ENCODE assay signal across 28 cellular contexts in genomic region chr6:20892365-20892764, GRCh38.
"Had no signal": no experiment of that assay in that cellular context is flagged by ENCODE, and none has a peak within 500 bp of the region (broad histone marks: within the 10 kb centered on the region; RNA-seq: fewer than 3 reads in every experiment).

No MANE protein-coding gene starts in this region.

- ATAC-seq: activated CD4-positive, CD25-positive, alpha-beta regulatory T cell treated with anti-CD3 and anti-CD28 coated beads, Interleukin-2, amount 50 U/mL, for 24 hours; activated CD8-positive, alpha-beta T cell treated with anti-CD3 and anti-CD28 coated beads for 36 hours; activated T-cell treated with anti-CD3 and anti-CD28 coated beads, Interleukin-2, amount 50 U/mL, for 4 hours; activated T-helper 17 cell treated with anti-CD3 and anti-CD28 coated beads, Interleukin-2, amount 50 U/mL, for 72 hours; esophagus mucosa had no signal

- H3K36me3 ChIP-seq: brain microvascular endothelial cell, WERI-Rb-1 had no signal

- H3K4me1 Mint-ChIP-seq: activated B cell treated with CpG ODN at 0.5 μM for 24 hours; activated T-helper 17 cell treated with anti-CD3 and anti-CD28 coated beads, Interleukin-2, amount 50 U/mL, for 72 hours had no signal

- H3K27me3 Mint-ChIP-seq: activated B cell treated with CpG ODN at 0.5 μM for 24 hours; activated CD8-positive, alpha-beta T cell treated with anti-CD3 and anti-CD28 coated beads for 36 hours; activated naive CD8-positive, alpha-beta T cell; activated T-helper 17 cell treated with anti-CD3 and anti-CD28 coated beads, Interleukin-2, amount 50 U/mL, for 72 hours; central memory CD8-positive, alpha-beta T cell; dendritic cell treated with granulocyte-macrophage colony-stimulating factor and Interleukin-4, amounts not matched to agents 40 ng/mL and 50 ng/mL, for 4 days had no signal

- H3K27ac ChIP-seq: brain microvascular endothelial cell, coronary artery, dorsolateral prefrontal cortex, WERI-Rb-1 had no signal

- H3K4me3 ChIP-seq: coronary artery, dorsolateral prefrontal cortex had no signal

- H3K27me3 ChIP-seq: brain microvascular endothelial cell, dorsolateral prefrontal cortex had no signal

- H3K9me3 Mint-ChIP-seq: central memory CD8-positive, alpha-beta T cell had no signal

- H3K4me3 Mint-ChIP-seq: activated B cell treated with CpG ODN at 0.5 μM for 24 hours; activated CD8-positive, alpha-beta T cell treated with anti-CD3 and anti-CD28 coated beads for 36 hours; activated naive CD8-positive, alpha-beta T cell; activated T-cell treated with anti-CD3 and anti-CD28 coated beads, Interleukin-2, amount 50 U/mL, for 4 hours; activated T-helper 17 cell treated with anti-CD3 and anti-CD28 coated beads, Interleukin-2, amount 50 U/mL, for 72 hours; central memory CD8-positive, alpha-beta T cell; dendritic cell treated with granulocyte-macrophage colony-stimulating factor and Interleukin-4, amounts not matched to agents 40 ng/mL and 50 ng/mL, for 4 days; endodermal cell; T-helper 2 cell treated with Interferon-gamma antibody and Interleukin-4, amounts not matched to agents 5 μg/mL and 100 μg/mL, for 36 hours had no signal

- H3K27ac Mint-ChIP-seq: activated B cell treated with CpG ODN at 0.5 μM for 24 hours; activated CD8-positive, alpha-beta T cell treated with anti-CD3 and anti-CD28 coated beads for 36 hours; activated naive CD8-positive, alpha-beta T cell; activated T-helper 17 cell treated with anti-CD3 and anti-CD28 coated beads, Interleukin-2, amount 50 U/mL, for 72 hours; dendritic cell treated with granulocyte-macrophage colony-stimulating factor and Interleukin-4, amounts not matched to agents 40 ng/mL and 50 ng/mL, for 4 days; endodermal cell; T-helper 2 cell treated with Interferon-gamma antibody and Interleukin-4, amounts not matched to agents 5 μg/mL and 100 μg/mL, for 36 hours had no signal

- DNase-seq: activated B cell treated with CpG ODN at 0.5 μM for 24 hours; activated CD4-positive, alpha-beta T cell treated with anti-CD3 and anti-CD28 coated beads for 48 hours; activated CD4-positive, alpha-beta T cell treated with anti-CD3 and anti-CD28 coated beads, Interleukin-2, amount 50 U/mL, for 1 hour; activated CD4-positive, alpha-beta T cell treated with anti-CD3 and anti-CD28 coated beads, Interleukin-2, amount 50 U/mL, for 48 hours; activated CD8-positive, alpha-beta memory T cell treated with anti-CD3 and anti-CD28 coated beads for 24 hours; activated CD8-positive, alpha-beta T cell treated with anti-CD3 and anti-CD28 coated beads for 36 hours; activated effector memory CD4-positive, alpha-beta T cell treated with Interleukin-2 at 50 U/mL for 16 hours; activated gamma-delta T cell treated with Interleukin-2 at 50 U/mL for 16 hours; activated naive CD4-positive, alpha-beta T cell treated with anti-CD3 and anti-CD28 coated beads, Interleukin-2, amount 50 U/mL, for 16 hours; activated naive CD4-positive, alpha-beta T cell treated with Interleukin-2 at 50 U/mL for 16 hours; activated T-cell treated with anti-CD3 and anti-CD28 coated beads, Interleukin-2, amount 50 U/mL, for 4 hours; amniotic stem cell; anterior cingulate cortex; brain microvascular endothelial cell; dorsolateral prefrontal cortex; effector memory CD4-positive, alpha-beta T cell; endodermal cell; foreskin fibroblast; T1000; WERI-Rb-1 had no signal
